ENCODE assay signal across 1 cellular context in genomic region chr9:129887210-129888084, GRCh38.
TF ChIP-seq lines count a peak whose summit lies in the region.

No MANE protein-coding gene starts in this region.

TF ChIP-seq in K562, 482 proteins besides CTCF, POLR2A, EP300 and RAD21 (continued from another document and continues in another):
- 0 out of 2 replicates have a peak, but pooled peaks have one; percentile 2 for TF ChIP-seq ZHX1 (conservative IDR thresholded peaks at IDR 0.05; ENCODE audit: low read length)
- 0 out of 2 replicates have a peak, but pooled peaks have one; percentile 24 for TF ChIP-seq TCFL5 (CRISPR knock-in tag; conservative IDR thresholded peaks at IDR 0.05)
- no peak for TF ChIP-seq MTA3 (IDR thresholded peaks at IDR 0.05; ENCODE audit: borderline replicate concordance)
- no peak for TF ChIP-seq RFX7 (CRISPR knock-in tag; IDR thresholded peaks at IDR 0.05)
- TF ChIP-seq, protein P1, sequence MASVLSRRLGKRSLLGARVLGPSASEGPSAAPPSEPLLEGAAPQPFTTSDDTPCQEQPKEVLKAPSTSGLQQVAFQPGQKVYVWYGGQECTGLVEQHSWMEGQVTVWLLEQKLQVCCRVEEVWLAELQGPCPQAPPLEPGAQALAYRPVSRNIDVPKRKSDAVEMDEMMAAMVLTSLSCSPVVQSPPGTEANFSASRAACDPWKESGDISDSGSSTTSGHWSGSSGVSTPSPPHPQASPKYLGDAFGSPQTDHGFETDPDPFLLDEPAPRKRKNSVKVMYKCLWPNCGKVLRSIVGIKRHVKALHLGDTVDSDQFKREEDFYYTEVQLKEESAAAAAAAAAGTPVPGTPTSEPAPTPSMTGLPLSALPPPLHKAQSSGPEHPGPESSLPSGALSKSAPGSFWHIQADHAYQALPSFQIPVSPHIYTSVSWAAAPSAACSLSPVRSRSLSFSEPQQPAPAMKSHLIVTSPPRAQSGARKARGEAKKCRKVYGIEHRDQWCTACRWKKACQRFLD (CRISPR knock-in tag; IDR thresholded peaks at IDR 0.05), result no peak
- TF ChIP-seq ZNF140 (CRISPR knock-in tag; IDR thresholded peaks at IDR 0.05), result peak; percentile 65; the same call in 1 of the 2 replicates
- TF ChIP-seq JUND (IDR thresholded peaks at IDR 0.05; ENCODE audit: borderline replicate concordance, low read depth, low read length), result peak; percentile 30
- no peak for TF ChIP-seq JUND (tag; IDR thresholded peaks at IDR 0.05; ENCODE audit: borderline replicate concordance, low read depth, low read length)
- TF ChIP-seq RCOR1 (IDR thresholded peaks at IDR 0.05; ENCODE audit: borderline replicate concordance in 1 of 2, low read depth in 2 of 2, low read length in 2 of 2), result peak in 1 of 2 experiments; percentile 41; a peak in 2 of 4 replicates
- TF ChIP-seq ZNF449 (CRISPR knock-in tag; IDR thresholded peaks at IDR 0.05), result 0 out of 2 replicates have a peak, but pooled peaks have one; percentile 7
- no peak for TF ChIP-seq ZFP91 (CRISPR knock-in tag; IDR thresholded peaks at IDR 0.05)
- TF ChIP-seq DMBX1 (CRISPR knock-in tag; IDR thresholded peaks at IDR 0.05; ENCODE audit: borderline replicate concordance), result peak; percentile 59; the same call in 1 of the 2 replicates
- 0 out of 2 replicates have a peak, but pooled peaks have one; percentile 30 for TF ChIP-seq IFI16 (CRISPR knock-in tag; IDR thresholded peaks at IDR 0.05)
- peak; percentile 69 for TF ChIP-seq RBBP5 (IDR thresholded peaks at IDR 0.05; ENCODE audit: borderline replicate concordance, insufficient read depth, low read length, poor library complexity, severe bottlenecking)
- no peak for TF ChIP-seq ZKSCAN3 (CRISPR knock-in tag; IDR thresholded peaks at IDR 0.05)
- TF ChIP-seq CHCHD3 (CRISPR knock-in tag; IDR thresholded peaks at IDR 0.05), result peak; percentile 81; the same call in 1 of the 2 replicates
- TF ChIP-seq SMC3 (conservative IDR thresholded peaks at IDR 0.05; ENCODE audit: insufficient read depth, low read depth, low read length), result peak; percentile 28; the same call in 1 of the 2 replicates
- TF ChIP-seq GMEB1 (CRISPR knock-in tag; IDR thresholded peaks at IDR 0.05), result peak; percentile 48; the same call in 1 of the 2 replicates
- no peak for TF ChIP-seq TEAD4 (IDR thresholded peaks at IDR 0.05; ENCODE audit: low read length)
- TF ChIP-seq TEAD4 (CRISPR knock-in tag; IDR thresholded peaks at IDR 0.05; ENCODE audit: borderline replicate concordance), result no peak
- peak; percentile 61 for TF ChIP-seq KAT2B (IDR thresholded peaks at IDR 0.05; ENCODE audit: low read depth, low read length)
- TF ChIP-seq NEUROD1 (IDR thresholded peaks at IDR 0.05; ENCODE audit: borderline replicate concordance, low read depth, low read length, partially characterized antibody), result peak; percentile 25
- TF ChIP-seq SMAD3 (CRISPR knock-in tag; conservative IDR thresholded peaks at IDR 0.05), result peak; percentile 63; the same call in 1 of the 2 replicates
- peak; percentile 72 for TF ChIP-seq HNRNPLL (IDR thresholded peaks at IDR 0.05; ENCODE audit: low read depth, low read length, poor library complexity, severe bottlenecking)
- peak; percentile 49; the same call in 1 of the 2 replicates for TF ChIP-seq MYC (IDR thresholded peaks at IDR 0.05; ENCODE audit: low read depth, low read length)
- no peak for TF ChIP-seq MYC (CRISPR knock-in tag; IDR thresholded peaks at IDR 0.05; ENCODE audit: borderline replicate concordance, low read depth)
- TF ChIP-seq GABPA (tag; conservative IDR thresholded peaks at IDR 0.05; ENCODE audit: low read depth), result no peak
- no peak for TF ChIP-seq CCAR2 (IDR thresholded peaks at IDR 0.05; ENCODE audit: low read depth, low read length)
- TF ChIP-seq ZNF41 (CRISPR knock-in tag; conservative IDR thresholded peaks at IDR 0.05), result 0 out of 2 replicates have a peak, but pooled peaks have one; percentile 35
- TF ChIP-seq ZNF239 (CRISPR knock-in tag; IDR thresholded peaks at IDR 0.05), result 0 out of 2 replicates have a peak, but pooled peaks have one; percentile 35
- peak in 1 of 3 experiments; percentile 51 for TF ChIP-seq YY1 (IDR thresholded peaks at IDR 0.05; ENCODE audit: borderline replicate concordance in 1 of 3, control insufficient read depth in 1 of 3, extremely low read depth in 1 of 3, insufficient read depth in 3 of 3, insufficient read length in 1 of 3, insufficient replicate concordance in 2 of 3, low read depth in 1 of 3, low read length in 2 of 3)
- 0 out of 2 replicates have a peak, but pooled peaks have one; percentile 15 for TF ChIP-seq ZKSCAN1 (IDR thresholded peaks at IDR 0.05; ENCODE audit: low read depth, low read length)
- TF ChIP-seq THRB (CRISPR knock-in tag; conservative IDR thresholded peaks at IDR 0.05), result 0 out of 2 replicates have a peak, but pooled peaks have one; percentile 45
- TF ChIP-seq FOXM1 (IDR thresholded peaks at IDR 0.05; ENCODE audit: low read depth), result no peak
- TF ChIP-seq FOXM1 (CRISPR knock-in tag; IDR thresholded peaks at IDR 0.05; ENCODE audit: low read depth), result no peak
- peak; percentile 34 for TF ChIP-seq ARID3A (IDR thresholded peaks at IDR 0.05; ENCODE audit: borderline replicate concordance, low read depth, low read length)
- TF ChIP-seq CXXC5 (CRISPR knock-in tag; IDR thresholded peaks at IDR 0.05), result peak; percentile 72
- peak; percentile 80; the same call in 1 of the 2 replicates for TF ChIP-seq KDM2B (CRISPR knock-in tag; IDR thresholded peaks at IDR 0.05)
- no peak for TF ChIP-seq DACH1 (IDR thresholded peaks at IDR 0.05; ENCODE audit: partially characterized antibody)
- TF ChIP-seq, protein P2, sequence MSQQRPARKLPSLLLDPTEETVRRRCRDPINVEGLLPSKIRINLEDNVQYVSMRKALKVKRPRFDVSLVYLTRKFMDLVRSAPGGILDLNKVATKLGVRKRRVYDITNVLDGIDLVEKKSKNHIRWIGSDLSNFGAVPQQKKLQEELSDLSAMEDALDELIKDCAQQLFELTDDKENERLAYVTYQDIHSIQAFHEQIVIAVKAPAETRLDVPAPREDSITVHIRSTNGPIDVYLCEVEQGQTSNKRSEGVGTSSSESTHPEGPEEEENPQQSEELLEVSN (IDR thresholded peaks at IDR 0.05; ENCODE audit: borderline replicate concordance in 1 of 2, extremely low read depth in 1 of 2, insufficient read depth in 1 of 2, insufficient read length in 1 of 2, low read depth in 1 of 2, low read length in 1 of 2, poor library complexity in 1 of 2, severe bottlenecking in 1 of 2), result peak in 1 of 2 experiments; percentile 41
- no peak for TF ChIP-seq ASH1L (IDR thresholded peaks at IDR 0.05; ENCODE audit: borderline replicate concordance, low read depth, partially characterized antibody)
- 0 out of 4 replicates have a peak, but pooled peaks of 1 of the 2 experiments have one; percentile 70 for TF ChIP-seq ZMIZ1 (IDR thresholded peaks at IDR 0.05; ENCODE audit: low read depth in 2 of 2, low read length in 2 of 2)
- peak; percentile 49 for TF ChIP-seq ETV1 (tag; conservative IDR thresholded peaks at IDR 0.05; ENCODE audit: low read depth)
- TF ChIP-seq JUNB (CRISPR knock-in tag; conservative IDR thresholded peaks at IDR 0.05), result 0 out of 2 replicates have a peak, but pooled peaks have one; percentile 7
- peak; percentile 46; the same call in 1 of the 2 replicates for TF ChIP-seq ZNF444 (CRISPR knock-in tag; IDR thresholded peaks at IDR 0.05)
- no peak for TF ChIP-seq ZNF699 (CRISPR knock-in tag; IDR thresholded peaks at IDR 0.05; ENCODE audit: insufficient replicate concordance)
